In the genomic region with DNA sequence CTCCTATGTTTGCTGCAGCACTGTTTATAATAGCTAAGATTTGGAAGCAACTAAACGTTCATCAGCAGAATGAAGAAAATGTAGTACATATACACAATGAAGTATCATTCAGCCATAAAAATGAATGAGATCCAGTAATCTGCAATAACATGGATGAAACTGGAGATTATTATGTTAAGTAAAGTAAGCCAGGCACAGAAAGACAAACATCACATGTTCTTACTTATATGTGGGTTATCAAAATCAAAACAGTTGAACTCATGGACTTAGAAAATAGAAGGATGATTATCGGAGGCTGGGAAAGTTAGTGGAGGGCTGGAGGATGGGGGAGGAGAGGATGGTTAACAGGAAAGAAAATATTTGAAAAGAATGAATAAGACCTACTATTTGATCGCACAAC, we compare ENCODE assay signal across 1 cellular context.
TF ChIP-seq lines count a peak whose summit lies in the region.

No MANE protein-coding gene starts in this region.

TF ChIP-seq in HEK293, 187 proteins besides CTCF, POLR2A, EP300 and RAD21 (continued from another document and continues in another):
- TF ChIP-seq, protein P1, sequence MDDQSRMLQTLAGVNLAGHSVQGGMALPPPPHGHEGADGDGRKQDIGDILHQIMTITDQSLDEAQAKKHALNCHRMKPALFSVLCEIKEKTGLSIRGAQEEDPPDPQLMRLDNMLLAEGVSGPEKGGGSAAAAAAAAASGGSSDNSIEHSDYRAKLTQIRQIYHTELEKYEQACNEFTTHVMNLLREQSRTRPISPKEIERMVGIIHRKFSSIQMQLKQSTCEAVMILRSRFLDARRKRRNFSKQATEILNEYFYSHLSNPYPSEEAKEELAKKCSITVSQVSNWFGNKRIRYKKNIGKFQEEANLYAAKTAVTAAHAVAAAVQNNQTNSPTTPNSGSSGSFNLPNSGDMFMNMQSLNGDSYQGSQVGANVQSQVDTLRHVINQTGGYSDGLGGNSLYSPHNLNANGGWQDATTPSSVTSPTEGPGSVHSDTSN (CRISPR knock-in tag; IDR thresholded peaks at IDR 0.05), result no peak
- no peak for TF ChIP-seq ZNF768 (tag by site-specific recombination; IDR thresholded peaks at IDR 0.05)
- no peak for TF ChIP-seq ZNF514 (tag by site-specific recombination; IDR thresholded peaks at IDR 0.05)
- TF ChIP-seq ZNF677 (tag by site-specific recombination; IDR thresholded peaks at IDR 0.05), result no peak
- TF ChIP-seq ZNF274 (IDR thresholded peaks at IDR 0.05; ENCODE audit: low read length), result no peak
- TF ChIP-seq ZNF274 (tag by site-specific recombination; IDR thresholded peaks at IDR 0.05; ENCODE audit: borderline replicate concordance), result no peak
- TF ChIP-seq, protein P2, sequence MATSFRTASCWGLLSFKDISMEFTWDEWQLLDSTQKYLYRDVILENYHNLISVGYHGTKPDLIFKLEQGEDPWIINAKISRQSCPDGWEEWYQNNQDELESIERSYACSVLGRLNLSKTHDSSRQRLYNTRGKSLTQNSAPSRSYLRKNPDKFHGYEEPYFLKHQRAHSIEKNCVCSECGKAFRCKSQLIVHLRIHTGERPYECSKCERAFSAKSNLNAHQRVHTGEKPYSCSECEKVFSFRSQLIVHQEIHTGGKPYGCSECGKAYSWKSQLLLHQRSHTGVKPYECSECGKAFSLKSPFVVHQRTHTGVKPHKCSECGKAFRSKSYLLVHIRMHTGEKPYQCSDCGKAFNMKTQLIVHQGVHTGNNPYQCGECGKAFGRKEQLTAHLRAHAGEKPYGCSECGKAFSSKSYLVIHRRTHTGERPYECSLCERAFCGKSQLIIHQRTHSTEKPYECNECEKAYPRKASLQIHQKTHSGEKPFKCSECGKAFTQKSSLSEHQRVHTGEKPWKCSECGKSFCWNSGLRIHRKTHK (tag by site-specific recombination; IDR thresholded peaks at IDR 0.05), result no peak
- TF ChIP-seq ZBTB1 (tag by site-specific recombination; IDR thresholded peaks at IDR 0.05), result no peak
- no peak for TF ChIP-seq ZNF558 (tag by site-specific recombination; IDR thresholded peaks at IDR 0.05)
- no peak for TF ChIP-seq ZBTB20 (tag by site-specific recombination; IDR thresholded peaks at IDR 0.05)
- TF ChIP-seq ZNF626 (tag by site-specific recombination; IDR thresholded peaks at IDR 0.05), result no peak
- TF ChIP-seq ZNF544 (tag by site-specific recombination; IDR thresholded peaks at IDR 0.05), result no peak
- TF ChIP-seq ZNF266 (tag by site-specific recombination; IDR thresholded peaks at IDR 0.05; ENCODE audit: low read depth), result no peak
- no peak; the same call in 1 of the 2 replicates for TF ChIP-seq KLF10 (tag by site-specific recombination; IDR thresholded peaks at IDR 0.05)
- no peak for TF ChIP-seq ZNF785 (tag by site-specific recombination; IDR thresholded peaks at IDR 0.05)
- TF ChIP-seq ZNF776 (tag by site-specific recombination; IDR thresholded peaks at IDR 0.05; ENCODE audit: borderline replicate concordance), result no peak
- TF ChIP-seq, protein P3, sequence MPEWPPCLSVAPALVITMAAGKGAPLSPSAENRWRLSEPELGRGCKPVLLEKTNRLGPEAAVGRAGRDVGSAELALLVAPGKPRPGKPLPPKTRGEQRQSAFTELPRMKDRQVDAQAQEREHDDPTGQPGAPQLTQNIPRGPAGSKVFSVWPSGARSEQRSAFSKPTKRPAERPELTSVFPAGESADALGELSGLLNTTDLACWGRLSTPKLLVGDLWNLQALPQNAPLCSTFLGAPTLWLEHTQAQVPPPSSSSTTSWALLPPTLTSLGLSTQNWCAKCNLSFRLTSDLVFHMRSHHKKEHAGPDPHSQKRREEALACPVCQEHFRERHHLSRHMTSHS (tag by site-specific recombination; IDR thresholded peaks at IDR 0.05), result no peak
- TF ChIP-seq, protein P4, sequence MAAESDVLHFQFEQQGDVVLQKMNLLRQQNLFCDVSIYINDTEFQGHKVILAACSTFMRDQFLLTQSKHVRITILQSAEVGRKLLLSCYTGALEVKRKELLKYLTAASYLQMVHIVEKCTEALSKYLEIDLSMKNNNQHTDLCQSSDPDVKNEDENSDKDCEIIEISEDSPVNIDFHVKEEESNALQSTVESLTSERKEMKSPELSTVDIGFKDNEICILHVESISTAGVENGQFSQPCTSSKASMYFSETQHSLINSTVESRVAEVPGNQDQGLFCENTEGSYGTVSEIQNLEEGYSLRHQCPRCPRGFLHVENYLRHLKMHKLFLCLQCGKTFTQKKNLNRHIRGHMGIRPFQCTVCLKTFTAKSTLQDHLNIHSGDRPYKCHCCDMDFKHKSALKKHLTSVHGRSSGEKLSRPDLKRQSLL (tag by site-specific recombination; IDR thresholded peaks at IDR 0.05), result no peak
- TF ChIP-seq, protein P5, sequence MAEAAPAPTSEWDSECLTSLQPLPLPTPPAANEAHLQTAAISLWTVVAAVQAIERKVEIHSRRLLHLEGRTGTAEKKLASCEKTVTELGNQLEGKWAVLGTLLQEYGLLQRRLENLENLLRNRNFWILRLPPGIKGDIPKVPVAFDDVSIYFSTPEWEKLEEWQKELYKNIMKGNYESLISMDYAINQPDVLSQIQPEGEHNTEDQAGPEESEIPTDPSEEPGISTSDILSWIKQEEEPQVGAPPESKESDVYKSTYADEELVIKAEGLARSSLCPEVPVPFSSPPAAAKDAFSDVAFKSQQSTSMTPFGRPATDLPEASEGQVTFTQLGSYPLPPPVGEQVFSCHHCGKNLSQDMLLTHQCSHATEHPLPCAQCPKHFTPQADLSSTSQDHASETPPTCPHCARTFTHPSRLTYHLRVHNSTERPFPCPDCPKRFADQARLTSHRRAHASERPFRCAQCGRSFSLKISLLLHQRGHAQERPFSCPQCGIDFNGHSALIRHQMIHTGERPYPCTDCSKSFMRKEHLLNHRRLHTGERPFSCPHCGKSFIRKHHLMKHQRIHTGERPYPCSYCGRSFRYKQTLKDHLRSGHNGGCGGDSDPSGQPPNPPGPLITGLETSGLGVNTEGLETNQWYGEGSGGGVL (tag by site-specific recombination; IDR thresholded peaks at IDR 0.05), result no peak
- TF ChIP-seq ZNF426 (tag by site-specific recombination; IDR thresholded peaks at IDR 0.05), result no peak
- no peak for TF ChIP-seq ZNF140 (tag by site-specific recombination; IDR thresholded peaks at IDR 0.05)
- no peak for TF ChIP-seq ZNF571 (tag by site-specific recombination; IDR thresholded peaks at IDR 0.05)
- 0 out of 2 replicates have a peak, but pooled peaks have one; percentile 43 for TF ChIP-seq KLF7 (tag by site-specific recombination; IDR thresholded peaks at IDR 0.05; ENCODE audit: borderline replicate concordance)
- TF ChIP-seq, protein P6, sequence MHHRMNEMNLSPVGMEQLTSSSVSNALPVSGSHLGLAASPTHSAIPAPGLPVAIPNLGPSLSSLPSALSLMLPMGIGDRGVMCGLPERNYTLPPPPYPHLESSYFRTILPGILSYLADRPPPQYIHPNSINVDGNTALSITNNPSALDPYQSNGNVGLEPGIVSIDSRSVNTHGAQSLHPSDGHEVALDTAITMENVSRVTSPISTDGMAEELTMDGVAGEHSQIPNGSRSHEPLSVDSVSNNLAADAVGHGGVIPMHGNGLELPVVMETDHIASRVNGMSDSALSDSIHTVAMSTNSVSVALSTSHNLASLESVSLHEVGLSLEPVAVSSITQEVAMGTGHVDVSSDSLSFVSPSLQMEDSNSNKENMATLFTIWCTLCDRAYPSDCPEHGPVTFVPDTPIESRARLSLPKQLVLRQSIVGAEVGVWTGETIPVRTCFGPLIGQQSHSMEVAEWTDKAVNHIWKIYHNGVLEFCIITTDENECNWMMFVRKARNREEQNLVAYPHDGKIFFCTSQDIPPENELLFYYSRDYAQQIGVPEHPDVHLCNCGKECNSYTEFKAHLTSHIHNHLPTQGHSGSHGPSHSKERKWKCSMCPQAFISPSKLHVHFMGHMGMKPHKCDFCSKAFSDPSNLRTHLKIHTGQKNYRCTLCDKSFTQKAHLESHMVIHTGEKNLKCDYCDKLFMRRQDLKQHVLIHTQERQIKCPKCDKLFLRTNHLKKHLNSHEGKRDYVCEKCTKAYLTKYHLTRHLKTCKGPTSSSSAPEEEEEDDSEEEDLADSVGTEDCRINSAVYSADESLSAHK (tag by site-specific recombination; IDR thresholded peaks at IDR 0.05), result no peak
- peak; percentile 77 for TF ChIP-seq ZNF146 (tag by site-specific recombination; IDR thresholded peaks at IDR 0.05)
- TF ChIP-seq, protein P7, sequence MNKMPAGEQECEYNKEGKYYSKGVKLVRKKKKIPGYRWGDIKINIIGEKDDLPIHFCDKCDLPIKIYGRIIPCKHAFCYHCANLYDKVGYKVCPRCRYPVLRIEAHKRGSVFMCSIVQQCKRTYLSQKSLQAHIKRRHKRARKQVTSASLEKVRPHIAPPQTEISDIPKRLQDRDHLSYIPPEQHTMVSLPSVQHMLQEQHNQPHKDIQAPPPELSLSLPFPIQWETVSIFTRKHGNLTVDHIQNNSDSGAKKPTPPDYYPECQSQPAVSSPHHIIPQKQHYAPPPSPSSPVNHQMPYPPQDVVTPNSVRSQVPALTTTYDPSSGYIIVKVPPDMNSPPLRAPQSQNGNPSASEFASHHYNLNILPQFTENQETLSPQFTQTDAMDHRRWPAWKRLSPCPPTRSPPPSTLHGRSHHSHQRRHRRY (tag by site-specific recombination; IDR thresholded peaks at IDR 0.05), result no peak
- TF ChIP-seq ZNF175 (tag by site-specific recombination; IDR thresholded peaks at IDR 0.05), result no peak
- TF ChIP-seq ZNF211 (tag by site-specific recombination; IDR thresholded peaks at IDR 0.05; ENCODE audit: low read depth), result no peak
- TF ChIP-seq WT1 (tag by site-specific recombination; IDR thresholded peaks at IDR 0.05), result peak; percentile 94
- TF ChIP-seq, protein P8, sequence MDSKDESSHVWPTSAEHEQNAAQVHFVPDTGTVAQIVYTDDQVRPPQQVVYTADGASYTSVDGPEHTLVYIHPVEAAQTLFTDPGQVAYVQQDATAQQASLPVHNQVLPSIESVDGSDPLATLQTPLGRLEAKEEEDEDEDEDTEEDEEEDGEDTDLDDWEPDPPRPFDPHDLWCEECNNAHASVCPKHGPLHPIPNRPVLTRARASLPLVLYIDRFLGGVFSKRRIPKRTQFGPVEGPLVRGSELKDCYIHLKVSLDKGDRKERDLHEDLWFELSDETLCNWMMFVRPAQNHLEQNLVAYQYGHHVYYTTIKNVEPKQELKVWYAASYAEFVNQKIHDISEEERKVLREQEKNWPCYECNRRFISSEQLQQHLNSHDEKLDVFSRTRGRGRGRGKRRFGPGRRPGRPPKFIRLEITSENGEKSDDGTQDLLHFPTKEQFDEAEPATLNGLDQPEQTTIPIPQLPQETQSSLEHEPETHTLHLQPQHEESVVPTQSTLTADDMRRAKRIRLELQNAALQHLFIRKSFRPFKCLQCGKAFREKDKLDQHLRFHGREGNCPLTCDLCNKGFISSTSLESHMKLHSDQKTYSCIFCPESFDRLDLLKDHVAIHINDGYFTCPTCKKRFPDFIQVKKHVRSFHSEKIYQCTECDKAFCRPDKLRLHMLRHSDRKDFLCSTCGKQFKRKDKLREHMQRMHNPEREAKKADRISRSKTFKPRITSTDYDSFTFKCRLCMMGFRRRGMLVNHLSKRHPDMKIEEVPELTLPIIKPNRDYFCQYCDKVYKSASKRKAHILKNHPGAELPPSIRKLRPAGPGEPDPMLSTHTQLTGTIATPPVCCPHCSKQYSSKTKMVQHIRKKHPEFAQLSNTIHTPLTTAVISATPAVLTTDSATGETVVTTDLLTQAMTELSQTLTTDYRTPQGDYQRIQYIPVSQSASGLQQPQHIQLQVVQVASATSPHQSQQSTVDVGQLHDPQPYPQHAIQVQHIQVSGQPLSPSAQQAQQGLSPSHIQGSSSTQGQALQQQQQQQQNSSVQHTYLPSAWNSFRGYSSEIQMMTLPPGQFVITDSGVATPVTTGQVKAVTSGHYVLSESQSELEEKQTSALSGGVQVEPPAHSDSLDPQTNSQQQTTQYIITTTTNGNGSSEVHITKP (tag by site-specific recombination; IDR thresholded peaks at IDR 0.05), result peak; percentile 36
- peak; percentile 96 for TF ChIP-seq ZNF843 (tag by site-specific recombination; IDR thresholded peaks at IDR 0.05)
- no peak for TF ChIP-seq ZNF837 (tag by site-specific recombination; IDR thresholded peaks at IDR 0.05)
- peak; percentile 19; the same call in 1 of the 2 replicates for TF ChIP-seq SP3 (tag by site-specific recombination; IDR thresholded peaks at IDR 0.05)
- TF ChIP-seq ZNF660 (tag by site-specific recombination; IDR thresholded peaks at IDR 0.05), result no peak
- no peak for TF ChIP-seq ZNF555 (tag by site-specific recombination; conservative IDR thresholded peaks at IDR 0.05)
- no peak for TF ChIP-seq ZNF335 (tag by site-specific recombination; conservative IDR thresholded peaks at IDR 0.05)
- no peak for TF ChIP-seq EGR2 (tag by site-specific recombination; IDR thresholded peaks at IDR 0.05; ENCODE audit: low read depth)
- no peak for TF ChIP-seq ZNF350 (tag by site-specific recombination; IDR thresholded peaks at IDR 0.05)
- no peak for TF ChIP-seq ZNF423 (tag by site-specific recombination; IDR thresholded peaks at IDR 0.05)
- TF ChIP-seq, protein P9, sequence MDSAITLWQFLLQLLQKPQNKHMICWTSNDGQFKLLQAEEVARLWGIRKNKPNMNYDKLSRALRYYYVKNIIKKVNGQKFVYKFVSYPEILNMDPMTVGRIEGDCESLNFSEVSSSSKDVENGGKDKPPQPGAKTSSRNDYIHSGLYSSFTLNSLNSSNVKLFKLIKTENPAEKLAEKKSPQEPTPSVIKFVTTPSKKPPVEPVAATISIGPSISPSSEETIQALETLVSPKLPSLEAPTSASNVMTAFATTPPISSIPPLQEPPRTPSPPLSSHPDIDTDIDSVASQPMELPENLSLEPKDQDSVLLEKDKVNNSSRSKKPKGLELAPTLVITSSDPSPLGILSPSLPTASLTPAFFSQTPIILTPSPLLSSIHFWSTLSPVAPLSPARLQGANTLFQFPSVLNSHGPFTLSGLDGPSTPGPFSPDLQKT (IDR thresholded peaks at IDR 0.05; ENCODE audit: borderline replicate concordance, low read depth, low read length), result no peak
- TF ChIP-seq, protein P10, sequence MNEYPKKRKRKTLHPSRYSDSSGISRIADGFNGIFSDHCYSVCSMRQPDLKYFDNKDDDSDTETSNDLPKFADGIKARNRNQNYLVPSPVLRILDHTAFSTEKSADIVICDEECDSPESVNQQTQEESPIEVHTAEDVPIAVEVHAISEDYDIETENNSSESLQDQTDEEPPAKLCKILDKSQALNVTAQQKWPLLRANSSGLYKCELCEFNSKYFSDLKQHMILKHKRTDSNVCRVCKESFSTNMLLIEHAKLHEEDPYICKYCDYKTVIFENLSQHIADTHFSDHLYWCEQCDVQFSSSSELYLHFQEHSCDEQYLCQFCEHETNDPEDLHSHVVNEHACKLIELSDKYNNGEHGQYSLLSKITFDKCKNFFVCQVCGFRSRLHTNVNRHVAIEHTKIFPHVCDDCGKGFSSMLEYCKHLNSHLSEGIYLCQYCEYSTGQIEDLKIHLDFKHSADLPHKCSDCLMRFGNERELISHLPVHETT (tag by site-specific recombination; IDR thresholded peaks at IDR 0.05), result peak; percentile 84
- TF ChIP-seq ZNF48 (tag by site-specific recombination; IDR thresholded peaks at IDR 0.05), result no peak
